In genomic region chr2:171959998-171960397, GRCh38 we compare ENCODE assay signal across 24 cellular contexts.
"Had no signal": no experiment of that assay in that cellular context is flagged by ENCODE, and none has a peak within 500 bp of the region (broad histone marks: within the 10 kb centered on the region; RNA-seq: fewer than 3 reads in every experiment).

No MANE protein-coding gene starts in this region.

- ATAC-seq: activated CD8-positive, alpha-beta T cell treated with anti-CD3 and anti-CD28 coated beads for 36 hours; body of pancreas; effector memory CD8-positive, alpha-beta T cell; stimulated activated naive B cell treated with anti-CD40 and anti-IgM and Interleukin-4, amounts not matched to agents 10 μg/mL and 1 μg/mL and 100 μg/mL, for 72 hours; T-cell had no signal

- H3K27ac ChIP-seq: adrenal gland, body of pancreas, cardiac muscle cell, coronary artery, heart right ventricle, ovary, sigmoid colon, stomach, thyroid gland, upper lobe of left lung, vagina had no signal

- DNase-seq: activated B cell treated with CpG ODN at 0.5 μM for 24 hours; activated CD4-positive, alpha-beta T cell treated with anti-CD3 and anti-CD28 coated beads, Interleukin-2, amount 50 U/mL, for 1 hour; activated CD8-positive, alpha-beta T cell treated with anti-CD3 and anti-CD28 coated beads for 36 hours; activated T-cell treated with anti-CD3 and anti-CD28 coated beads, Interleukin-2, amount 50 U/mL, for 48 hours; aorta; body of pancreas; effector memory CD8-positive, alpha-beta T cell; erythroblast; heart right ventricle; mammary epithelial cell; ovary; retina; sigmoid colon; stimulated activated CD4-positive, alpha-beta T cell treated with anti-CD3 and anti-CD28 coated beads, Interleukin-15, amount 100 ng/mL, for 24 hours; stimulated activated CD4-positive, alpha-beta T cell treated with anti-CD3 and anti-CD28 coated beads, Interleukin-2, amount 100 ng/mL, for 24 hours; stimulated activated naive B cell treated with anti-CD40 and anti-IgM and Interleukin-4, amounts not matched to agents 10 μg/mL and 1 μg/mL and 100 μg/mL, for 72 hours; stomach; T-cell; thyroid gland; upper lobe of left lung had no signal

- H3K4me3 ChIP-seq: adrenal gland, body of pancreas, cardiac muscle cell, coronary artery, heart right ventricle, ovary, sigmoid colon, stomach, thyroid gland, upper lobe of left lung, vagina had no signal

- H3K27me3 ChIP-seq: adrenal gland, body of pancreas, cardiac muscle cell, heart right ventricle, ovary, sigmoid colon, stomach, thyroid gland, upper lobe of left lung, vagina had no signal

- H3K9me3 ChIP-seq: adrenal gland, body of pancreas, heart right ventricle, ovary, sigmoid colon, stomach, thyroid gland, upper lobe of left lung, vagina had no signal

- H3K36me3 ChIP-seq: adrenal gland, cardiac muscle cell, ovary, thyroid gland, vagina had no signal

- H3K4me1 ChIP-seq: body of pancreas, thyroid gland, vagina had no signal
